ENCODE assay signal across 9 cellular contexts in genomic region chr6:125985522-125985921, GRCh38. TPM values are rescaled to one million over a fixed set of nuclear protein-coding genes. Genes with fewer than 3 reads are reported as not detected.
DNase-seq lines count a peak whose midpoint lies in the region; ATAC-seq, FAIRE-seq and TF ChIP-seq lines count a peak whose summit lies in the region.
"Had no signal": no experiment of that assay in that cellular context is flagged by ENCODE, and none has a peak within 500 bp of the region (broad histone marks: within the 10 kb centered on the region; RNA-seq: fewer than 3 reads in every experiment).

No MANE protein-coding gene starts in this region.

- H3K36me3 ChIP-seq in breast epithelium (no peaks in the 10 kb centered on the region), kidney (ENCODE audit: control insufficient read depth in 1 of 2, insufficient read depth in 2 of 2, low read length in 2 of 2) (no peaks in the 10 kb centered on the region), transverse colon (no peaks in the 10 kb centered on the region)

- no TSS peak for BruUV-seq in MCF 10A (replicated peaks; lab: Mats Ljungman, UMichigan)

- POLR2A ChIA-PET in MCF 10A (lab: Yijun Ruan, JAX): interaction anchor here (1.1 to 4.0 kb wide), 15 partner anchors 11 to 196 kb away, joined by 3 to 36 read pairs (median 6); partner anchors contain the start of genes HINT3 and NCOA7
- POLR2A ChIA-PET in activated CD8-positive, alpha-beta T cell treated with anti-CD3 and anti-CD28 coated beads for 36 hours (lab: Charles Lee): interaction anchor here (0.6 to 2.5 kb wide), 8 partner anchors 10 to 205 kb away, joined by 3 to 16 read pairs (median 6); partner anchors contain the start of gene HINT3

- no peak for DNase-seq in breast epithelium (ENCODE audit: low spot score in 2 of 2)
- DNase-seq in MCF 10A (ENCODE audit: unreplicated experiment): no peak
- no peak for DNase-seq in activated CD8-positive, alpha-beta T cell treated with anti-CD3 and anti-CD28 coated beads for 36 hours
- no peak for DNase-seq in kidney
- DNase-seq in transverse colon: no peak
- DNase-seq in stimulated activated naive CD8-positive, alpha-beta T cell treated with anti-CD3 and anti-CD28 coated beads, Interleukin-15, amount 100 ng/mL, for 72 hours: no peak

- TF ChIP-seq EP300 in transverse colon (IDR thresholded peaks at IDR 0.05; ENCODE audit: low read depth): no peak

- no peaks in the 10 kb centered on the region for H3K9me3 Mint-ChIP-seq in MCF 10A (ENCODE audit: unreplicated experiment)
- no peaks in the 10 kb centered on the region for H3K9me3 Mint-ChIP-seq in activated CD8-positive, alpha-beta T cell treated with anti-CD3 and anti-CD28 coated beads for 36 hours
- no peaks in the 10 kb centered on the region for H3K9me3 Mint-ChIP-seq in stimulated activated naive CD8-positive, alpha-beta T cell treated with anti-CD3 and anti-CD28 coated beads, Interleukin-15, amount 100 ng/mL, for 72 hours
- H3K9me3 Mint-ChIP-seq: activated T-helper 17 cell treated with anti-CD3 and anti-CD28 coated beads, Interleukin-2, amount 50 U/mL, for 72 hours had no signal

- H3K27ac ChIP-seq in breast epithelium (peak overlapping the region; percentile 95 to 96), kidney (ENCODE audit: low read depth in 2 of 2, low read length in 2 of 2) (peak overlapping the region in 1 of 2 donors; percentile 77), transverse colon (peak overlapping the region; percentile 79 to 91 (median 80))

- H3K27me3 Mint-ChIP-seq in MCF 10A (ENCODE audit: insufficient read depth, unreplicated experiment): no peaks in the 10 kb centered on the region
- H3K27me3 Mint-ChIP-seq in activated CD8-positive, alpha-beta T cell treated with anti-CD3 and anti-CD28 coated beads for 36 hours: no peaks in the 10 kb centered on the region
- no peaks in the 10 kb centered on the region for H3K27me3 Mint-ChIP-seq in stimulated activated naive CD8-positive, alpha-beta T cell treated with anti-CD3 and anti-CD28 coated beads, Interleukin-15, amount 100 ng/mL, for 72 hours
- H3K27me3 Mint-ChIP-seq: activated T-helper 17 cell treated with anti-CD3 and anti-CD28 coated beads, Interleukin-2, amount 50 U/mL, for 72 hours had no signal

- ATAC-seq in activated CD8-positive, alpha-beta T cell treated with anti-CD3 and anti-CD28 coated beads for 36 hours: no peak
- ATAC-seq in stimulated activated naive CD8-positive, alpha-beta T cell treated with anti-CD3 and anti-CD28 coated beads, Interleukin-15, amount 100 ng/mL, for 72 hours: no peak
- ATAC-seq in GM21447 (IDR thresholded peaks at IDR 0.05; ENCODE audit: unreplicated experiment) (no peak), GM21528 (IDR thresholded peaks at IDR 0.05; ENCODE audit: low FRiP score, unreplicated experiment) (no peak)

- H3K27ac Mint-ChIP-seq in MCF 10A (ENCODE audit: low read depth, unreplicated experiment): no peak overlapping the region
- peak overlapping the region; percentile 21 for H3K27ac Mint-ChIP-seq in activated CD8-positive, alpha-beta T cell treated with anti-CD3 and anti-CD28 coated beads for 36 hours
- H3K27ac Mint-ChIP-seq in stimulated activated naive CD8-positive, alpha-beta T cell treated with anti-CD3 and anti-CD28 coated beads, Interleukin-15, amount 100 ng/mL, for 72 hours: no peak overlapping the region
- H3K27ac Mint-ChIP-seq: activated T-helper 17 cell treated with anti-CD3 and anti-CD28 coated beads, Interleukin-2, amount 50 U/mL, for 72 hours had no signal

- H3K4me3 ChIP-seq in breast epithelium (peak overlapping the region in 2 of 3 donors; percentile 87 to 90), kidney (ENCODE audit: low read length in 2 of 2) (peak overlapping the region; percentile 84 to 85), transverse colon (peak overlapping the region in 3 of 4 donors; percentile 67 to 91 (median 82))

- no peak for TF ChIP-seq CTCF in breast epithelium (IDR thresholded peaks at IDR 0.05)
- no peak for TF ChIP-seq CTCF in MCF 10A (IDR thresholded peaks at IDR 0.05; ENCODE audit: unreplicated experiment)
- no peak for TF ChIP-seq CTCF in activated CD8-positive, alpha-beta T cell treated with anti-CD3 and anti-CD28 coated beads for 36 hours (IDR thresholded peaks at IDR 0.05)
- TF ChIP-seq CTCF in kidney (IDR thresholded peaks at IDR 0.05; ENCODE audit: borderline replicate concordance, extremely low read depth, insufficient read depth): no peak
- no peak for TF ChIP-seq CTCF in transverse colon (IDR thresholded peaks at IDR 0.05)

- H3K4me3 Mint-ChIP-seq in MCF 10A (ENCODE audit: unreplicated experiment): no peak overlapping the region
- no peak overlapping the region for H3K4me3 Mint-ChIP-seq in activated CD8-positive, alpha-beta T cell treated with anti-CD3 and anti-CD28 coated beads for 36 hours
- no peak overlapping the region for H3K4me3 Mint-ChIP-seq in stimulated activated naive CD8-positive, alpha-beta T cell treated with anti-CD3 and anti-CD28 coated beads, Interleukin-15, amount 100 ng/mL, for 72 hours
- H3K4me3 Mint-ChIP-seq: activated T-helper 17 cell treated with anti-CD3 and anti-CD28 coated beads, Interleukin-2, amount 50 U/mL, for 72 hours had no signal

- peaks cover 0 to 7% of the 10 kb centered on the region in 2 donors for H3K4me1 ChIP-seq in breast epithelium
- H3K4me1 ChIP-seq in kidney (ENCODE audit: control insufficient read depth in 1 of 2, insufficient read depth in 1 of 2, low read depth in 1 of 2, low read length in 2 of 2): peaks cover 0 to 8% of the 10 kb centered on the region in 2 donors
- peaks cover 2 to 35% (median 15%) of the 10 kb centered on the region in 4 donors for H3K4me1 ChIP-seq in transverse colon

- WGBS in transverse colon (ENCODE audit: low coverage in 1 of 2), 2 donors: 69 to 70% methylated on average over 3 to 4 of the region's 4 CpGs

- in situ Hi-C loops in transverse colon (cut with MboI; ENCODE audit: low pct_ligation_motif_present in 1 of 4, low pct_unique_long_range_greater_than_20kb in 1 of 4, low sequenced_read_pairs in 3 of 4): no loop called here

- H3K9me3 ChIP-seq in breast epithelium (no peaks in the 10 kb centered on the region), kidney (ENCODE audit: control insufficient read depth in 1 of 2, low read length in 2 of 2) (no peaks in the 10 kb centered on the region), transverse colon (no peaks in the 10 kb centered on the region)

- intact Hi-C loops in breast epithelium (cut with DNase I; ENCODE audit: low total_unique reads): no loop called here
- intact Hi-C loops in MCF 10A (cut with micrococcal nuclease): no loop called here
- intact Hi-C loops in activated CD8-positive, alpha-beta T cell treated with anti-CD3 and anti-CD28 coated beads for 36 hours (cut with micrococcal nuclease): no loop called here
- intact Hi-C loops in kidney (cut with DNase I): no loop called here
- intact Hi-C loops in transverse colon (cut with DNase I; ENCODE audit: low total_unique reads): no loop called here

- H3K4me1 Mint-ChIP-seq in MCF 10A (ENCODE audit: insufficient read depth, unreplicated experiment): no peaks in the 10 kb centered on the region
- H3K4me1 Mint-ChIP-seq in activated CD8-positive, alpha-beta T cell treated with anti-CD3 and anti-CD28 coated beads for 36 hours (ENCODE audit: low read depth): peaks cover 16% of the 10 kb centered on the region
- H3K4me1 Mint-ChIP-seq in stimulated activated naive CD8-positive, alpha-beta T cell treated with anti-CD3 and anti-CD28 coated beads, Interleukin-15, amount 100 ng/mL, for 72 hours: no peaks in the 10 kb centered on the region
- H3K4me1 Mint-ChIP-seq: activated T-helper 17 cell treated with anti-CD3 and anti-CD28 coated beads, Interleukin-2, amount 50 U/mL, for 72 hours had no signal

- H3K27me3 ChIP-seq in breast epithelium (no peaks in the 10 kb centered on the region), transverse colon (no peaks in the 10 kb centered on the region)

- CTCF ChIA-PET in MCF 10A (lab: Yijun Ruan, JAX): interaction anchor here (0.6 to 5.5 kb wide), 9 partner anchors 10 to 359 kb away, joined by 3 to 35 read pairs (median 8); partner anchors contain the start of gene NCOA7
- CTCF ChIA-PET in activated CD8-positive, alpha-beta T cell treated with anti-CD3 and anti-CD28 coated beads for 36 hours (lab: Charles Lee): interaction anchor here (0.9 to 4.1 kb wide), 9 partner anchors 10 to 232 kb away, joined by 3 to 48 read pairs (median 7); partner anchors contain the start of genes HINT3 and NCOA7

- H3K9ac ChIP-seq in kidney (ENCODE audit: low read length in 2 of 2): peak overlapping the region in 1 of 2 donors; percentile 96

- TF ChIP-seq POLR2A in breast epithelium (IDR thresholded peaks at IDR 0.05): no peak
- no peak for TF ChIP-seq POLR2A in transverse colon (IDR thresholded peaks at IDR 0.05)

- no peak for FAIRE-seq in kidney (lab: Jason Lieb, UNC)

- no peaks in the 10 kb centered on the region for H3K36me3 Mint-ChIP-seq in MCF 10A (ENCODE audit: insufficient read depth, unreplicated experiment)
- H3K36me3 Mint-ChIP-seq in activated CD8-positive, alpha-beta T cell treated with anti-CD3 and anti-CD28 coated beads for 36 hours (ENCODE audit: low read depth): no peaks in the 10 kb centered on the region

RNA-seq across cellular contexts. Expression of gene TRMT11, which starts 0.8 kb away (rescaled TPM):
- total RNA-seq in breast epithelium: 10 to 100 TPM; 17.3 to 48.3 (median 39.7) TPM
- total RNA-seq in MCF 10A (2022): 28.8 and 32.5 TPM in 2 replicates
- 10 to 100 TPM; 41.5 to 49.1 TPM for total RNA-seq in activated CD8-positive, alpha-beta T cell treated with anti-CD3 and anti-CD28 coated beads for 36 hours
- total RNA-seq in kidney: 25.1 TPM
- polyA plus RNA-seq in kidney (ENCODE audit: insufficient read depth, low read depth, low replicate concordance): 10.6 TPM
- 100 to 1,000 TPM in 1 of 4 donors, 10 to 100 TPM in 3; 23.6 to 152 (median 28.9) TPM for total RNA-seq in transverse colon

RNA-seq across cellular contexts. Expression of gene HINT3, which starts 29.0 kb away (rescaled TPM):
- total RNA-seq in breast epithelium (10 to 100 TPM; 19.0 to 37.3 (median 26.2) TPM), MCF 10A (2022) (17.9 and 20.2 TPM in 2 replicates), kidney (21.4 TPM), transverse colon (10 to 100 TPM; 23.5 to 35.2 (median 30.7) TPM)
- 1 to 10 TPM; 8.5 to 8.6 TPM for total RNA-seq in activated CD8-positive, alpha-beta T cell treated with anti-CD3 and anti-CD28 coated beads for 36 hours
- polyA plus RNA-seq in kidney (ENCODE audit: insufficient read depth, low read depth, low replicate concordance): 18.9 TPM
